19 cellular contexts compared by ENCODE assay signal in genomic region chr20:34768105-34768504, GRCh38. TPM values are rescaled to one million over a fixed set of nuclear protein-coding genes. Genes with fewer than 3 reads are reported as not detected.
DNase-seq lines count a peak whose midpoint lies in the region; ATAC-seq, FAIRE-seq and TF ChIP-seq lines count a peak whose summit lies in the region.
"Had no signal": no experiment of that assay in that cellular context is flagged by ENCODE, and none has a peak within 500 bp of the region (broad histone marks: within the 10 kb centered on the region; RNA-seq: fewer than 3 reads in every experiment).

No MANE protein-coding gene starts in this region.

- no peak overlapping the region for H3K18ac ChIP-seq in mesenchymal stem cell (ENCODE audit: low read depth in 1 of 2, low read length in 2 of 2)

- H3K79me1 ChIP-seq in mesenchymal stem cell (replicated peaks; ENCODE audit: low read length, poor library complexity, severe bottlenecking) = peaks cover 31% of the 10 kb centered on the region

- intact Hi-C loops in transverse colon (cut with DNase I; ENCODE audit: low total_unique reads) = no loop called here

- no peak for TF ChIP-seq EP300 in transverse colon (IDR thresholded peaks at IDR 0.05; ENCODE audit: low read depth)

- DNase-seq in AG10803 (ENCODE audit: low read depth) (peak; percentile 78), HTR-8/SVneo (ENCODE audit: insufficient read length, low spot score) (peak; percentile 44), brain microvascular endothelial cell (peak; percentile 45), mesenchymal stem cell (peak; percentile 64), transverse colon (no peak), occipital lobe (lab: John Stamatoyannopoulos, UW) (no peak)
- no peak for DNase-seq in activated naive CD4-positive, alpha-beta T cell treated with anti-CD3 and anti-CD28 coated beads, Interleukin-2, amount 50 U/mL, for 16 hours
- DNase-seq: activated gamma-delta T cell; heart left ventricle; KG1; midbrain; NCI-H1436 treated with DMSO at 0.1 percent for 48 hours; NCI-H345; Right ventricle myocardium superior; stimulated activated CD4-positive, alpha-beta T cell treated with anti-CD3 and anti-CD28 coated beads, Interleukin-2, amount 100 ng/mL, for 24 hours had no signal

- peak overlapping the region; percentile 39 for H3K9ac ChIP-seq in mesenchymal stem cell (ENCODE audit: low read length)
- H3K9ac ChIP-seq: BLaER1 treated with 17β-estradiol and CSF1 and Interleukin-3, amounts not matched to agents 10 nM and 100 nM had no signal

- H3K27me3 ChIP-seq in brain microvascular endothelial cell (replicated peaks) (no peaks in the 10 kb centered on the region), mesenchymal stem cell (ENCODE audit: control insufficient read depth in 1 of 2, insufficient read depth in 1 of 2, low read length in 2 of 2) (no peaks in the 10 kb centered on the region), transverse colon (no peaks in the 10 kb centered on the region)
- H3K27me3 ChIP-seq: ascending aorta; BLaER1 treated with 17β-estradiol and CSF1 and Interleukin-3, amounts not matched to agents 10 nM and 100 nM; heart left ventricle had no signal

- no peak overlapping the region for H2BK15ac ChIP-seq in mesenchymal stem cell (ENCODE audit: low read depth, poor library complexity, severe bottlenecking)

- no peak overlapping the region for H2AFZ ChIP-seq in mesenchymal stem cell (ENCODE audit: low read depth, low read length)

- TF ChIP-seq CTCF in AG10803 (conservative IDR thresholded peaks at IDR 0.05; ENCODE audit: low read length) = no peak
- no peak for TF ChIP-seq CTCF in brain microvascular endothelial cell (IDR thresholded peaks at IDR 0.05; ENCODE audit: low read depth, low read length, missing control alignments)
- no peak for TF ChIP-seq CTCF in transverse colon (IDR thresholded peaks at IDR 0.05)

- H2BK5ac ChIP-seq in mesenchymal stem cell (ENCODE audit: low read depth, low read length, poor library complexity, severe bottlenecking) = no peak overlapping the region

- no peak overlapping the region for H4K91ac ChIP-seq in mesenchymal stem cell (ENCODE audit: low read length)

- peaks cover 3% of the 10 kb centered on the region for H3K36me3 ChIP-seq in brain microvascular endothelial cell (replicated peaks)
- peaks cover 22 to 71% of the 10 kb centered on the region in 2 experiments for H3K36me3 ChIP-seq in mesenchymal stem cell (ENCODE audit: control insufficient read depth in 1 of 2, insufficient read depth in 2 of 2, low read depth in 1 of 2, low read length in 2 of 2)
- peaks cover 0 to 53% (median 24%) of the 10 kb centered on the region in 4 donors for H3K36me3 ChIP-seq in transverse colon

- H3K9me3 ChIP-seq in mesenchymal stem cell (ENCODE audit: control insufficient read depth, low read length) (no peaks in the 10 kb centered on the region), transverse colon (no peaks in the 10 kb centered on the region)
- H3K9me3 ChIP-seq: ascending aorta; BLaER1 treated with 17β-estradiol and CSF1 and Interleukin-3, amounts not matched to agents 10 nM and 100 nM; heart left ventricle had no signal

- no peak for TF ChIP-seq POLR2A in transverse colon (IDR thresholded peaks at IDR 0.05)

- H3K4me1 ChIP-seq in mesenchymal stem cell (ENCODE audit: control insufficient read depth, insufficient read depth, low read depth, low read length) (peaks cover 12% of the 10 kb centered on the region), transverse colon (no peaks in the 10 kb centered on the region)
- H3K4me1 ChIP-seq: ascending aorta had no signal

- no peak overlapping the region for H2BK120ac ChIP-seq in mesenchymal stem cell (ENCODE audit: low read depth, low read length)

- WGBS in mesenchymal stem cell = 33% methylated on average over 3 of the region's 3 CpGs
- WGBS in transverse colon (ENCODE audit: low coverage in 1 of 2), 2 donors = 85 to 93% methylated on average over 3 of the region's 3 CpGs

- FAIRE-seq in HTR-8/SVneo (lab: Jason Lieb, UNC) = peak; percentile 16

- H3K14ac ChIP-seq in mesenchymal stem cell (ENCODE audit: low read length in 2 of 2) = no peak overlapping the region

- ATAC-seq in HG03432 (IDR thresholded peaks at IDR 0.05; ENCODE audit: unreplicated experiment) = no peak
- ATAC-seq: activated CD4-positive, CD25-positive, alpha-beta regulatory T cell treated with anti-CD3 and anti-CD28 coated beads, Interleukin-2, amount 50 U/mL, for 24 hours; heart left ventricle had no signal

- no peak overlapping the region for H2BK12ac ChIP-seq in mesenchymal stem cell (ENCODE audit: low read length in 2 of 2)

- no peak overlapping the region for H3K4me2 ChIP-seq in mesenchymal stem cell (ENCODE audit: low read length, poor library complexity, severe bottlenecking)
- H3K4me2 ChIP-seq: BLaER1 treated with 17β-estradiol and CSF1 and Interleukin-3, amounts not matched to agents 10 nM and 100 nM had no signal

- peak overlapping the region; percentile 37 for H4K8ac ChIP-seq in mesenchymal stem cell (ENCODE audit: low read length)

- H3K23ac ChIP-seq in mesenchymal stem cell (ENCODE audit: low read length in 2 of 2) = no peak overlapping the region

- H3K27ac ChIP-seq in brain microvascular endothelial cell (no peak overlapping the region), mesenchymal stem cell (ENCODE audit: low read length, poor library complexity, severe bottlenecking) (peak overlapping the region; percentile 77), transverse colon (no peak overlapping the region)
- H3K27ac ChIP-seq: ascending aorta; BLaER1 treated with 17β-estradiol and CSF1 and Interleukin-3, amounts not matched to agents 10 nM and 100 nM; heart left ventricle had no signal

- no peak overlapping the region for H3K4ac ChIP-seq in mesenchymal stem cell (ENCODE audit: low read depth in 1 of 2, low read length in 2 of 2)

- in situ Hi-C loops in brain microvascular endothelial cell (cut with HindIII; ENCODE audit: low pct_ligation_motif_present, low sequenced_read_pairs) (no loop called here), transverse colon (cut with MboI; ENCODE audit: low pct_ligation_motif_present in 1 of 4, low pct_unique_long_range_greater_than_20kb in 1 of 4, low sequenced_read_pairs in 3 of 4) (loop anchor here in 2 of 4 donors (25.0 kb wide), 1 partner anchor 456 kb away; the partner anchor contains the start of gene AHCY (in 2 of the 2))

- H3K4me3 ChIP-seq in AG10803 (ENCODE audit: low read length) (no peak overlapping the region), brain microvascular endothelial cell (ENCODE audit: low read depth, low read length) (no peak overlapping the region), mesenchymal stem cell (ENCODE audit: insufficient read depth in 1 of 2, low read depth in 1 of 2, low read length in 2 of 2) (no peak overlapping the region), transverse colon (no peak overlapping the region)
- H3K4me3 ChIP-seq: ascending aorta; BLaER1 treated with 17β-estradiol and CSF1 and Interleukin-3, amounts not matched to agents 10 nM and 100 nM; heart left ventricle had no signal

- H2AK5ac ChIP-seq in mesenchymal stem cell (ENCODE audit: low read length, severe bottlenecking) = no peak overlapping the region

RNA-seq across cellular contexts. Expression of gene NCOA6, which starts 57.3 kb away (rescaled TPM):
- 28.3 TPM for polyA plus RNA-seq in mesenchymal stem cell (2013, experiment 1 of 2)
- 25.6 TPM for polyA plus RNA-seq in mesenchymal stem cell (2013, experiment 2 of 2)
- 10 to 100 TPM; 34.8 to 81.8 (median 44.2) TPM for total RNA-seq in transverse colon
- 60.8 TPM for total RNA-seq in occipital lobe

Comparison
In these comparisons a context has a peak if more than half of its experiments do, and no peak if none do; other contexts are left out.
1. DNase-seq: peak in AG10803 (single experiment), HTR-8/SVneo (single experiment), brain microvascular endothelial cell (single experiment) and mesenchymal stem cell (single experiment); none in activated naive CD4-positive, alpha-beta T cell treated with anti-CD3 and anti-CD28 coated beads, Interleukin-2, amount 50 U/mL, for 16 hours (single experiment), transverse colon (single experiment) and occipital lobe (single experiment).